Comparison of ENCODE assay signal across 8 cellular contexts in the genomic region with DNA sequence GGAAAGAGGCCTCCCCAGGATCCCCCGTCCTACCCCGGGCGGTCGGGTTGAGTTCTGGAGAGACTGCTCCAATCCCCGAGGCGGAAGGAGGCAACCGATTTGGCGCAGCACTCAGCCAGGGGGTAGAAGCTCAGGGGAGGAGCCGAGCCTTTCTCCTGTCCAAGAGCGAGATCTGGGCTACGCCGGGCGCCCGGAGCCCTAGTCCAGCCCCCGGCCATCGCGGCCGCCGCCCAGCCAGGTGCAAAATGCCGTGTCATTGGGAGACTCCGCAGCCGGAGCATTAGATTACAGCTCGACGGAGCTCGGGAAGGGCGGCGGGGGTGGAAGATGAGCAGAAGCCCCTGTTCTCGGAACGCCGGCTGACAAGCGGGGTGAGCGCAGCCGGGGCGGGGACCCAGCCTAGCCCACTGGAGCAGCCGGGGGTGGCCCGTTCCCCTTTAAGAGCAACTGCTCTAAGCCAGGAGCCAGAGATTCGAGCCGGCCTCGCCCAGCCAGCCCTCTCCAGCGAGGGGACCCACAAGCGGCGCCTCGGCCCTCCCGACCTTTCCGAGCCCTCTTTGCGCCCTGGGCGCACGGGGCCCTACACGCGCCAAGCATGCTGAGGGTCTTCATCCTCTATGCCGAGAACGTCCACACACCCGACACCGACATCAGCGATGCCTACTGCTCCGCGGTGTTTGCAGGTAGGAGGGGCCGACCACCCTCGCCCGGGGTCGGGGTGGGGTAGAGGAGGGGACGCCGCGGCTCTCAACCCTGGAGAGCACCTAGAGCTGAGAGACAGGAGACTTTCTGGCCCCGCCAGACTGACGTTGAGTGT. TPM values are rescaled to one million over a fixed set of nuclear protein-coding genes. Genes with fewer than 3 reads are reported as not detected.
DNase-seq lines count a peak whose midpoint lies in the region; ATAC-seq, FAIRE-seq and TF ChIP-seq lines count a peak whose summit lies in the region.

Gene DYSF, plus strand, starts transcription at position 158 of the 817 bp plus-strand sequence.

- peaks cover 4% of the 10 kb centered on the region for H3K27me3 Mint-ChIP-seq in astrocyte (ENCODE audit: low read depth, unreplicated experiment)

- ATAC-seq in GM18873 (IDR thresholded peaks at IDR 0.05; ENCODE audit: low FRiP score, unreplicated experiment): no peak

- FAIRE-seq in astrocyte (lab: Jason Lieb, UNC): no peak

- H3K27ac Mint-ChIP-seq in astrocyte (ENCODE audit: unreplicated experiment): peak within 1 kb of the TSS; percentile 95

- WGBS in HUES64: under 1% methylated on average over 66 of the region's 66 CpGs
- WGBS in iPS DF 6.9 (ENCODE audit: insufficient coverage, insufficient read length): no CpG with 5 or more reads among the region's 66 CpGs

- H3K4me3 ChIP-seq in AG09309 (ENCODE audit: control insufficient read depth, low read depth, low read length) (peak within 1 kb of the TSS; percentile 38), HUES64 (ENCODE audit: low read length) (peak within 1 kb of the TSS; percentile 59), astrocyte (ENCODE audit: insufficient read depth, low read depth, low read length) (peak within 1 kb of the TSS; percentile 59), iPS DF 6.9 (ENCODE audit: low read length) (peak within 1 kb of the TSS; percentile 45; the same call in 1 of the 2 replicates), retinal pigment epithelial cell (ENCODE audit: low read length) (peak within 1 kb of the TSS; percentile 50)

- peaks cover 1% of the 10 kb centered on the region for H3K9me3 Mint-ChIP-seq in astrocyte (ENCODE audit: unreplicated experiment)

- H3K4me3 Mint-ChIP-seq in astrocyte (ENCODE audit: unreplicated experiment): peak within 1 kb of the TSS; percentile 86

- H3K4me2 ChIP-seq in astrocyte (ENCODE audit: low read length): peak within 1 kb of the TSS; percentile 86

- H3K4me1 ChIP-seq in HUES64 (ENCODE audit: insufficient read depth, low read length) (peaks cover 38% of the 10 kb centered on the region), astrocyte (ENCODE audit: insufficient read depth, low read length) (peaks cover 43% of the 10 kb centered on the region), iPS DF 6.9 (ENCODE audit: control insufficient read depth, insufficient read depth, low read length) (peaks cover 11% of the 10 kb centered on the region)

- H3K27ac ChIP-seq in HUES64 (ENCODE audit: low read depth, low read length) (no peak within 1 kb of the TSS), astrocyte (ENCODE audit: low read depth, low read length) (no peak within 1 kb of the TSS), iPS DF 6.9 (ENCODE audit: low read length) (no peak within 1 kb of the TSS)

- peaks cover 48% of the 10 kb centered on the region for H3K27me3 ChIP-seq in HUES64 (ENCODE audit: insufficient read depth, low read length)
- peaks cover 12% of the 10 kb centered on the region for H3K27me3 ChIP-seq in astrocyte (ENCODE audit: insufficient read depth, low read length)
- peaks cover 4% of the 10 kb centered on the region; the same call in 1 of the 2 replicates for H3K27me3 ChIP-seq in iPS DF 6.9 (ENCODE audit: control insufficient read depth, insufficient read depth, low read length)

- TF ChIP-seq CTCF in AG09309 (IDR thresholded peaks at IDR 0.05; ENCODE audit: control insufficient read depth, insufficient read depth, low read depth, low read length, missing control alignments) (no peak), astrocyte (IDR thresholded peaks at IDR 0.05; ENCODE audit: insufficient read depth, low read depth, low read length) (no peak), retinal pigment epithelial cell (conservative IDR thresholded peaks at IDR 0.05; ENCODE audit: low read depth, low read length) (no peak)

- no peaks in the 10 kb centered on the region for H3K9me3 ChIP-seq in HUES64 (ENCODE audit: insufficient read depth, low read depth, low read length)
- H3K9me3 ChIP-seq in astrocyte (ENCODE audit: insufficient read depth, low read depth, low read length): no peaks in the 10 kb centered on the region
- H3K9me3 ChIP-seq in iPS DF 6.9 (ENCODE audit: control insufficient read depth, insufficient read depth, low read length): no peaks in the 10 kb centered on the region

- H3K9ac ChIP-seq in HUES64 (ENCODE audit: low read depth, low read length) (peak within 1 kb of the TSS; percentile 49), astrocyte (ENCODE audit: low read length) (peak within 1 kb of the TSS; percentile 58)

- no peaks in the 10 kb centered on the region for H3K36me3 ChIP-seq in HUES64 (ENCODE audit: insufficient read depth, low read length)
- H3K36me3 ChIP-seq in astrocyte (ENCODE audit: insufficient read depth, low read length): no peaks in the 10 kb centered on the region
- H3K36me3 ChIP-seq in iPS DF 6.9 (ENCODE audit: control insufficient read depth, insufficient read depth, low read length): no peaks in the 10 kb centered on the region

- no peak for DNase-seq in AG09309 (ENCODE audit: low read depth)
- peak; percentile 31 for DNase-seq in astrocyte (ENCODE audit: low read depth)
- DNase-seq in iPS DF 6.9 (ENCODE audit: low read depth, low spot score): no peak
- no peak for DNase-seq in retinal pigment epithelial cell (ENCODE audit: low read depth)
- DNase-seq in HK-2 (ENCODE audit: unreplicated experiment): no peak
- DNase-seq in NCI-H345 (lab: John Stamatoyannopoulos, UW): no peak

- peak within 1 kb of the TSS; percentile 76 for H2AFZ ChIP-seq in astrocyte (ENCODE audit: low read depth, low read length)

- peaks cover 4% of the 10 kb centered on the region for H3K36me3 Mint-ChIP-seq in astrocyte (ENCODE audit: low read depth, unreplicated experiment)

- no peaks in the 10 kb centered on the region for H4K20me1 ChIP-seq in astrocyte (ENCODE audit: insufficient read depth, low read length)

- H3K4me1 Mint-ChIP-seq in astrocyte (ENCODE audit: low read depth, unreplicated experiment): peaks cover 40% of the 10 kb centered on the region

- no peaks in the 10 kb centered on the region for H3K79me2 ChIP-seq in astrocyte (ENCODE audit: insufficient read depth, low read length)

RNA-seq across cellular contexts. Expression of gene DYSF, which starts in this region (rescaled TPM):
- 5.6 TPM for polyA plus RNA-seq in HUES64 (2013, experiment 1 of 2)
- polyA plus RNA-seq in HUES64 (2013, experiment 2 of 2): 5.8 TPM
- 123 and 140 TPM in 2 replicates for total RNA-seq in astrocyte
